1 cellular context compared by ENCODE assay signal in the genomic region with DNA sequence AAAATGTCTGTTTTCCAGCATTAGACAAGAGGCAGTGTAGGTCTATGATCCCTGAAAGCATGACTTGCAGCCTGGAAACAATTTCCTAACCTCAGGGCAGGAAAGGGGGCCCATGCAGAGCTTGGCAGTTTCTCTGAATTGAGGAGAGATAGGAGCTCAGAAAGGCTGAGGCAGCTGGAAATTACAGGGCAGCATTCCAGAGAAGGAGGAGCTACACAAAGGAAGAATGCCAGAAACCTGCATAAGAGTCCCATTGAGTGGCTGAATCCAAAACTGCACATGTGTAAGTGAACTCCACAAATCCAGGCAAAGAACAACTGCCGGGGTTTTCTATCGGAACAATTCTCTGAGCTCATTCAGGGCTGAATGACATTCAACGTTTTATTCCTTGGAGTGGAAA.
TF ChIP-seq lines count a peak whose summit lies in the region.

No MANE protein-coding gene starts in this region.

TF ChIP-seq in HEK293, 187 proteins besides CTCF, POLR2A, EP300 and RAD21 (continued from another document):
- TF ChIP-seq EGR2 (tag by site-specific recombination; IDR thresholded peaks at IDR 0.05; ENCODE audit: low read depth) (no peak), ZNF292 (tag by site-specific recombination; IDR thresholded peaks at IDR 0.05; ENCODE audit: borderline replicate concordance, low read depth) (no peak), ZNF549 (tag by site-specific recombination; IDR thresholded peaks at IDR 0.05) (peak; percentile 67), KLF16 (tag by site-specific recombination; IDR thresholded peaks at IDR 0.05) (no peak)
